Comparison of ENCODE assay signal across 1 cellular context in genomic region chr3:52023860-52024764, GRCh38.
TF ChIP-seq lines count a peak whose summit lies in the region.

No MANE protein-coding gene starts in this region.

TF ChIP-seq in WTC11, 78 proteins besides CTCF, POLR2A, EP300 and RAD21 (continued from another document):
- TF ChIP-seq, protein P1, sequence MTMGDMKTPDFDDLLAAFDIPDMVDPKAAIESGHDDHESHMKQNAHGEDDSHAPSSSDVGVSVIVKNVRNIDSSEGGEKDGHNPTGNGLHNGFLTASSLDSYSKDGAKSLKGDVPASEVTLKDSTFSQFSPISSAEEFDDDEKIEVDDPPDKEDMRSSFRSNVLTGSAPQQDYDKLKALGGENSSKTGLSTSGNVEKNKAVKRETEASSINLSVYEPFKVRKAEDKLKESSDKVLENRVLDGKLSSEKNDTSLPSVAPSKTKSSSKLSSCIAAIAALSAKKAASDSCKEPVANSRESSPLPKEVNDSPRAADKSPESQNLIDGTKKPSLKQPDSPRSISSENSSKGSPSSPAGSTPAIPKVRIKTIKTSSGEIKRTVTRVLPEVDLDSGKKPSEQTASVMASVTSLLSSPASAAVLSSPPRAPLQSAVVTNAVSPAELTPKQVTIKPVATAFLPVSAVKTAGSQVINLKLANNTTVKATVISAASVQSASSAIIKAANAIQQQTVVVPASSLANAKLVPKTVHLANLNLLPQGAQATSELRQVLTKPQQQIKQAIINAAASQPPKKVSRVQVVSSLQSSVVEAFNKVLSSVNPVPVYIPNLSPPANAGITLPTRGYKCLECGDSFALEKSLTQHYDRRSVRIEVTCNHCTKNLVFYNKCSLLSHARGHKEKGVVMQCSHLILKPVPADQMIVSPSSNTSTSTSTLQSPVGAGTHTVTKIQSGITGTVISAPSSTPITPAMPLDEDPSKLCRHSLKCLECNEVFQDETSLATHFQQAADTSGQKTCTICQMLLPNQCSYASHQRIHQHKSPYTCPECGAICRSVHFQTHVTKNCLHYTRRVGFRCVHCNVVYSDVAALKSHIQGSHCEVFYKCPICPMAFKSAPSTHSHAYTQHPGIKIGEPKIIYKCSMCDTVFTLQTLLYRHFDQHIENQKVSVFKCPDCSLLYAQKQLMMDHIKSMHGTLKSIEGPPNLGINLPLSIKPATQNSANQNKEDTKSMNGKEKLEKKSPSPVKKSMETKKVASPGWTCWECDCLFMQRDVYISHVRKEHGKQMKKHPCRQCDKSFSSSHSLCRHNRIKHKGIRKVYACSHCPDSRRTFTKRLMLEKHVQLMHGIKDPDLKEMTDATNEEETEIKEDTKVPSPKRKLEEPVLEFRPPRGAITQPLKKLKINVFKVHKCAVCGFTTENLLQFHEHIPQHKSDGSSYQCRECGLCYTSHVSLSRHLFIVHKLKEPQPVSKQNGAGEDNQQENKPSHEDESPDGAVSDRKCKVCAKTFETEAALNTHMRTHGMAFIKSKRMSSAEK (CRISPR knock-in tag; IDR thresholded peaks at IDR 0.05; ENCODE audit: borderline replicate concordance) = no peak
- TF ChIP-seq ATF1 (CRISPR knock-in tag; IDR thresholded peaks at IDR 0.05) (no peak), PRRX2 (CRISPR knock-in tag; IDR thresholded peaks at IDR 0.05) (no peak), FOXK1 (CRISPR knock-in tag; IDR thresholded peaks at IDR 0.05) (no peak), ZNF219 (CRISPR knock-in tag; IDR thresholded peaks at IDR 0.05; ENCODE audit: borderline replicate concordance) (no peak), CREB1 (CRISPR knock-in tag; IDR thresholded peaks at IDR 0.05) (no peak), ZBTB21 (CRISPR knock-in tag; IDR thresholded peaks at IDR 0.05; ENCODE audit: borderline replicate concordance) (no peak)
- TF ChIP-seq, protein P2, sequence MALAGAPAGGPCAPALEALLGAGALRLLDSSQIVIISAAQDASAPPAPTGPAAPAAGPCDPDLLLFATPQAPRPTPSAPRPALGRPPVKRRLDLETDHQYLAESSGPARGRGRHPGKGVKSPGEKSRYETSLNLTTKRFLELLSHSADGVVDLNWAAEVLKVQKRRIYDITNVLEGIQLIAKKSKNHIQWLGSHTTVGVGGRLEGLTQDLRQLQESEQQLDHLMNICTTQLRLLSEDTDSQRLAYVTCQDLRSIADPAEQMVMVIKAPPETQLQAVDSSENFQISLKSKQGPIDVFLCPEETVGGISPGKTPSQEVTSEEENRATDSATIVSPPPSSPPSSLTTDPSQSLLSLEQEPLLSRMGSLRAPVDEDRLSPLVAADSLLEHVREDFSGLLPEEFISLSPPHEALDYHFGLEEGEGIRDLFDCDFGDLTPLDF (CRISPR knock-in tag; IDR thresholded peaks at IDR 0.05) = no peak
- TF ChIP-seq, protein P3, sequence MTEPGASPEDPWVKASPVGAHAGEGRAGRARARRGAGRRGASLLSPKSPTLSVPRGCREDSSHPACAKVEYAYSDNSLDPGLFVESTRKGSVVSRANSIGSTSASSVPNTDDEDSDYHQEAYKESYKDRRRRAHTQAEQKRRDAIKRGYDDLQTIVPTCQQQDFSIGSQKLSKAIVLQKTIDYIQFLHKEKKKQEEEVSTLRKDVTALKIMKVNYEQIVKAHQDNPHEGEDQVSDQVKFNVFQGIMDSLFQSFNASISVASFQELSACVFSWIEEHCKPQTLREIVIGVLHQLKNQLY (CRISPR knock-in tag; IDR thresholded peaks at IDR 0.05) = no peak
TF ChIP-seq in WTC11: peak in this region for 0.
